1 cellular context compared by ENCODE assay signal in the genomic region with DNA sequence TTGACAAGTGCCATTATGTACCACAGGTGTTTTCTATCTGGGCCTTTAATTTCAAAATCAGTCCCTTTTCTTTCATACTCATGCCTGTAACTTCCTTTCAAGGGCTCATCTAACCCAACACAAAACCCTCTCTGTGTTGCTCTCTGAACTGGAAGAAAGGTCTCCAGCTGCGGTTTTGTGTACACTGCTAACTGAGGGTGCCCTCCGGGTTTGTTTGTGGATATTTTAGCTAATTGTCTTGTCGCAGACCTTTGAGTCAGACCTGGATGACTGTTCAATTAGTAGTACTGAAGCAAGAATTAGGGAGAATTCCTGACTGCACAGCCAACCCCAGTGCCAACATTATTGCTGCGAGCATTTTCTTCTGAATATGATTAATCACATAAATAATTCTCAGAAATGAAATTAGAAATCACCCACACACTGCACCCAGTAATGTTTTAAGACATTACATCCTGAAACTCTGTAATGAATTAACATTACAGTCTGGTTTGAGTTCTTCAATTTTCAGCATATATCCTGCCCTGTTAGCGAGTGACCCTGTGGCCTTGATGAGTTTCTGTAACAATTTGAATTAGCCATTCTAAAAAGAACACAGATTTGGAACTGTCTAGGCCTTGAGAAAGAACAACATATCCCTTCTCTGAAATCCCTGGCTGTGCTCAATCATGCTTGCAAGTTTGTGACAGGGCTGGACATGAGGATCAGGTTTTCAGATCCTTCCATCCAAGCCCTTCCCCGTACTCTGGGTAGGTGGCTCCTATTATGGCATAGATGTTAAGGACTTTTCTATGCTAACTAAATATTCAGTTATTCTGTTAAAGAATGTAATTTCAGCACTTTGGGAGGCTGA.
TF ChIP-seq lines count a peak whose summit lies in the region.

No MANE protein-coding gene starts in this region.

TF ChIP-seq in GM12878, 131 proteins besides CTCF, POLR2A, EP300 and RAD21 (continued from another document):
- TF ChIP-seq, protein P1, sequence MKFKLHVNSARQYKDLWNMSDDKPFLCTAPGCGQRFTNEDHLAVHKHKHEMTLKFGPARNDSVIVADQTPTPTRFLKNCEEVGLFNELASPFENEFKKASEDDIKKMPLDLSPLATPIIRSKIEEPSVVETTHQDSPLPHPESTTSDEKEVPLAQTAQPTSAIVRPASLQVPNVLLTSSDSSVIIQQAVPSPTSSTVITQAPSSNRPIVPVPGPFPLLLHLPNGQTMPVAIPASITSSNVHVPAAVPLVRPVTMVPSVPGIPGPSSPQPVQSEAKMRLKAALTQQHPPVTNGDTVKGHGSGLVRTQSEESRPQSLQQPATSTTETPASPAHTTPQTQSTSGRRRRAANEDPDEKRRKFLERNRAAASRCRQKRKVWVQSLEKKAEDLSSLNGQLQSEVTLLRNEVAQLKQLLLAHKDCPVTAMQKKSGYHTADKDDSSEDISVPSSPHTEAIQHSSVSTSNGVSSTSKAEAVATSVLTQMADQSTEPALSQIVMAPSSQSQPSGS (IDR thresholded peaks at IDR 0.05; ENCODE audit: low read length) = no peak
- TF ChIP-seq RUNX3 (IDR thresholded peaks at IDR 0.05; ENCODE audit: low read length) (no peak), MTA2 (IDR thresholded peaks at IDR 0.05; ENCODE audit: low read depth) (no peak), KDM1A (IDR thresholded peaks at IDR 0.05; ENCODE audit: borderline replicate concordance) (no peak), SMAD1 (IDR thresholded peaks at IDR 0.05; ENCODE audit: low read depth, partially characterized antibody) (no peak), YBX1 (IDR thresholded peaks at IDR 0.05) (no peak), ZNF384 (IDR thresholded peaks at IDR 0.05; ENCODE audit: borderline replicate concordance, low read depth, low read length) (no peak), KAT2A (conservative IDR thresholded peaks at IDR 0.05; ENCODE audit: control insufficient read depth, low read depth, low read length) (no peak), ZNF274 (IDR thresholded peaks at IDR 0.05; ENCODE audit: insufficient read depth, insufficient read length) (no peak), WRNIP1 (IDR thresholded peaks at IDR 0.05; ENCODE audit: borderline replicate concordance, low read depth, low read length) (no peak), MXI1 (IDR thresholded peaks at IDR 0.05; ENCODE audit: low read depth, low read length) (no peak)
- TF ChIP-seq, protein P2, sequence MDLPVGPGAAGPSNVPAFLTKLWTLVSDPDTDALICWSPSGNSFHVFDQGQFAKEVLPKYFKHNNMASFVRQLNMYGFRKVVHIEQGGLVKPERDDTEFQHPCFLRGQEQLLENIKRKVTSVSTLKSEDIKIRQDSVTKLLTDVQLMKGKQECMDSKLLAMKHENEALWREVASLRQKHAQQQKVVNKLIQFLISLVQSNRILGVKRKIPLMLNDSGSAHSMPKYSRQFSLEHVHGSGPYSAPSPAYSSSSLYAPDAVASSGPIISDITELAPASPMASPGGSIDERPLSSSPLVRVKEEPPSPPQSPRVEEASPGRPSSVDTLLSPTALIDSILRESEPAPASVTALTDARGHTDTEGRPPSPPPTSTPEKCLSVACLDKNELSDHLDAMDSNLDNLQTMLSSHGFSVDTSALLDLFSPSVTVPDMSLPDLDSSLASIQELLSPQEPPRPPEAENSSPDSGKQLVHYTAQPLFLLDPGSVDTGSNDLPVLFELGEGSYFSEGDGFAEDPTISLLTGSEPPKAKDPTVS (IDR thresholded peaks at IDR 0.05; ENCODE audit: low read depth, low read length) = no peak
